29 cellular contexts compared by ENCODE assay signal in the genomic region with DNA sequence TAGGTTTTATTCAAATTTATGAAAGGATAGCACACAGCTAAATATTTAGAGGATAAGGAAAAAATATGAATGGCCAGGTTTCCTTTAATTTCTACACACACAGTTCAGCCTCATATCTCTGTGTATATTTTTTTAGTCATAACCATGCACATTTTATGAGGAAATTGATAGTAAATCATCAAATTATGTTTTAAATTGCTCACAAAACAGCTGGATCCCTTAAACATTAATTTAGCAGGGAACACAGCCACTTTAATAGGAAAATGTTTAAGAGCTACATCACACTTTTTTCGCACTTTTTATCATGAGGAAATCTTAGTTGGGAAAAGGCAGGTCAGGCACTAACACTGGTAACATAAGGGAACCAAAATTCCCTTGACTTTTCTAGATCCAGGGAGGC.
"Had no signal": no experiment of that assay in that cellular context is flagged by ENCODE, and none has a peak within 500 bp of the region (broad histone marks: within the 10 kb centered on the region; RNA-seq: fewer than 3 reads in every experiment).

No MANE protein-coding gene starts in this region.

- H3K27me3 ChIP-seq: foreskin keratinocyte, heart right ventricle, right atrium auricular region had no signal

- H3K9me3 ChIP-seq: lower lobe of right lung, mucosa of descending colon, prostate gland, right atrium auricular region, thoracic aorta had no signal

- H3K36me3 ChIP-seq: heart right ventricle, left ventricle myocardium inferior, lower lobe of right lung, prostate gland, right atrium auricular region, thoracic aorta had no signal

- DNase-seq: central memory CD4-positive, alpha-beta T cell; effector CD8-positive, alpha-beta T cell; endodermal cell; foreskin keratinocyte; glutamatergic neuron; heart right ventricle; hippocampal formation; left cardiac atrium; left ventricle myocardium inferior; lower lobe of right lung; mucosa of descending colon; naive thymus-derived CD4-positive, alpha-beta T cell; nephron progenitor cell; nucleus accumbens; stimulated activated CD4-positive, alpha-beta T cell treated with anti-CD3 and anti-CD28 coated beads, Interleukin-2, amount 100 ng/mL, for 24 hours; stimulated activated CD4-positive, alpha-beta T cell treated with anti-CD3 and anti-CD28 coated beads, Interleukin-4, amount 100 ng/mL, for 24 hours; stimulated activated naive CD4-positive, alpha-beta T cell treated with Interleukin-2 at 50 U/mL for 16 hours; substantia nigra; trophoblast cell had no signal

- H3K27ac Mint-ChIP-seq: dendritic cell treated with granulocyte-macrophage colony-stimulating factor and Interleukin-4, amounts not matched to agents 40 ng/mL and 50 ng/mL, for 4 days; endodermal cell; naive thymus-derived CD4-positive, alpha-beta T cell; nephron progenitor cell; stimulated activated effector memory CD8-positive, alpha-beta T cell treated with anti-CD3 and anti-CD28 coated beads, Interleukin-12 subunit alpha, Interleukin-12 subunit beta, amount 100 ng/mL, for 72 hours had no signal

- H3K4me3 ChIP-seq: heart right ventricle, left ventricle myocardium inferior, lower lobe of right lung, mucosa of descending colon, prostate gland, right atrium auricular region, thoracic aorta had no signal

- H3K27ac ChIP-seq: epithelial cell of prostate, foreskin keratinocyte, lower lobe of right lung, prostate gland had no signal

- H3K36me3 Mint-ChIP-seq: naive thymus-derived CD4-positive, alpha-beta T cell; stimulated activated effector memory CD8-positive, alpha-beta T cell treated with anti-CD3 and anti-CD28 coated beads, Interleukin-12 subunit alpha, Interleukin-12 subunit beta, amount 100 ng/mL, for 72 hours had no signal

- H3K4me1 Mint-ChIP-seq: endodermal cell; naive thymus-derived CD4-positive, alpha-beta T cell; nephron progenitor cell; stimulated activated effector memory CD8-positive, alpha-beta T cell treated with anti-CD3 and anti-CD28 coated beads, Interleukin-12 subunit alpha, Interleukin-12 subunit beta, amount 100 ng/mL, for 72 hours had no signal

- FAIRE-seq: colon, islet of Langerhans had no signal

- H3K4me3 Mint-ChIP-seq: dendritic cell treated with granulocyte-macrophage colony-stimulating factor and Interleukin-4, amounts not matched to agents 40 ng/mL and 50 ng/mL, for 4 days; endodermal cell; naive thymus-derived CD4-positive, alpha-beta T cell; nephron progenitor cell; stimulated activated effector memory CD8-positive, alpha-beta T cell treated with anti-CD3 and anti-CD28 coated beads, Interleukin-12 subunit alpha, Interleukin-12 subunit beta, amount 100 ng/mL, for 72 hours had no signal

- H3K4me1 ChIP-seq: foreskin keratinocyte, prostate gland, right atrium auricular region had no signal

- H3K9me3 Mint-ChIP-seq: dendritic cell treated with granulocyte-macrophage colony-stimulating factor and Interleukin-4, amounts not matched to agents 40 ng/mL and 50 ng/mL, for 4 days; nephron progenitor cell had no signal

- ATAC-seq: esophagus mucosa; foreskin keratinocyte; heart right ventricle; left cardiac atrium; lower lobe of right lung; mucosa of descending colon; naive thymus-derived CD4-positive, alpha-beta T cell; sciatic nerve; stimulated activated effector memory CD8-positive, alpha-beta T cell treated with anti-CD3 and anti-CD28 coated beads, Interleukin-12 subunit alpha, Interleukin-12 subunit beta, amount 100 ng/mL, for 72 hours had no signal

- H3K27me3 Mint-ChIP-seq: dendritic cell treated with granulocyte-macrophage colony-stimulating factor and Interleukin-4, amounts not matched to agents 40 ng/mL and 50 ng/mL, for 4 days; naive thymus-derived CD4-positive, alpha-beta T cell had no signal
